30 cellular contexts compared by ENCODE assay signal in the genomic region with DNA sequence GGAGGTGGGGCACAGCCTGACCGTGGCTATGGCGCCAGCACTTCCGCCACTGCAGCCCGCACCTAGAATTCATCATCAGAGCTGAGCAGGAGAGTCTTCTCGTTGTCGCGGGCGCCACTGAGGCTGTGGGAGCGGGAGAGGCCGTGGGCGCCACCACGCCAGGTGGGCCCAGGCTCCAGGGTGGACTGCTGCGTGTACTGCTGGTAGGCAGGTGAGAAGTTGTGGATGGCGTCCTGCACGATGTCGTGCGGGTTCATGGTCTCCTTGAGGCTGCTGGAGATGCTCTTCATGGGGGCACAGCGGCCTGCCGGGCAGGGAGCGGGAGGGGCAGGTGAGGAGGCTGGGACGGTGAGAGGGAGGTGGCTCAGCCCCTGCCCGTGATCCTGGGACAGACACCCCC. TPM values are rescaled to one million over a fixed set of nuclear protein-coding genes. Genes with fewer than 3 reads are reported as not detected.
DNase-seq lines count a peak whose midpoint lies in the region; ATAC-seq and TF ChIP-seq lines count a peak whose summit lies in the region.
"Had no signal": no experiment of that assay in that cellular context is flagged by ENCODE, and none has a peak within 500 bp of the region (broad histone marks: within the 10 kb centered on the region; RNA-seq: fewer than 3 reads in every experiment).

No MANE protein-coding gene starts in this region.

- no peak for ATAC-seq in T-helper 17 cell
- ATAC-seq in gastroesophageal sphincter: no peak
- ATAC-seq in thoracic aorta (ENCODE audit: insufficient number of reproducible peaks, low FRiP score, low read depth): no peak
- no peak for ATAC-seq in HG03521 (IDR thresholded peaks at IDR 0.05; ENCODE audit: unreplicated experiment)
- no peak for ATAC-seq in HG03280 (IDR thresholded peaks at IDR 0.05; ENCODE audit: unreplicated experiment)
- ATAC-seq: activated CD4-positive, CD25-positive, alpha-beta regulatory T cell treated with anti-CD3 and anti-CD28 coated beads, Interleukin-2, amount 50 U/mL, for 24 hours; activated CD8-positive, alpha-beta T cell treated with anti-CD3 and anti-CD28 coated beads for 36 hours; CD8-positive, alpha-beta T cell; left lung; psoas muscle; SK-N-SH treated with all-trans-retinoic acid at 6 μM for 48 hours; upper lobe of right lung had no signal

- peaks cover 7 to 42% (median 33%) of the 10 kb centered on the region in 11 experiments; a peak in 20 of 22 replicates for H3K36me3 ChIP-seq in BLaER1 treated with 17β-estradiol and CSF1 and Interleukin-3, amounts not matched to agents 10 nM and 100 nM
- H3K36me3 ChIP-seq in gastroesophageal sphincter (peaks cover 0 to 67% of the 10 kb centered on the region in 2 donors), thoracic aorta (peaks cover 18% of the 10 kb centered on the region)

- peaks cover 0 to 21% (median 0%) of the 10 kb centered on the region in 11 experiments; a peak in 4 of 22 replicates for H4K20me1 ChIP-seq in BLaER1 treated with 17β-estradiol and CSF1 and Interleukin-3, amounts not matched to agents 10 nM and 100 nM

- 94% methylated on average over 3 of the region's 22 CpGs; no CpG with 5 or more reads in 1 of the 2 donors for WGBS in gastroesophageal sphincter (ENCODE audit: low coverage in 1 of 2), 2 donors

- no peaks in the 10 kb centered on the region for H3K9me3 ChIP-seq in BLaER1 treated with 17β-estradiol and CSF1 and Interleukin-3, amounts not matched to agents 10 nM and 100 nM (replicated peaks in 1 of 11)
- H3K9me3 ChIP-seq in T-helper 17 cell (ENCODE audit: control insufficient read depth, low read length, poor library complexity, severe bottlenecking) (no peaks in the 10 kb centered on the region), gastroesophageal sphincter (no peaks in the 10 kb centered on the region), thoracic aorta (no peaks in the 10 kb centered on the region)
- H3K9me3 ChIP-seq: left lung, psoas muscle, upper lobe of right lung had no signal

- H3K4me3 ChIP-seq in BLaER1 treated with 17β-estradiol and CSF1 and Interleukin-3, amounts not matched to agents 10 nM and 100 nM: no peak overlapping the region
- H3K4me3 ChIP-seq in gastroesophageal sphincter: no peak overlapping the region
- no peak overlapping the region for H3K4me3 ChIP-seq in thoracic aorta
- H3K4me3 ChIP-seq: left lung, PC-9, psoas muscle, upper lobe of right lung had no signal

- H3K4me1 ChIP-seq in BLaER1 treated with 17β-estradiol and CSF1 and Interleukin-3, amounts not matched to agents 10 nM and 100 nM: peaks cover 73 to 88% (median 80%) of the 10 kb centered on the region in 10 experiments
- H3K4me1 ChIP-seq in gastroesophageal sphincter (peaks cover 0 to 33% (median 24%) of the 10 kb centered on the region in 3 donors), thoracic aorta (ENCODE audit: control insufficient read depth in 1 of 2, low read depth in 2 of 2) (peaks cover 15 to 42% of the 10 kb centered on the region in 2 donors)

- H3K4me2 ChIP-seq in BLaER1 treated with 17β-estradiol and CSF1 and Interleukin-3, amounts not matched to agents 10 nM and 100 nM: peak overlapping the region; percentile 56 to 98 (median 82); a peak in 21 of 22 replicates
- H3K4me2 ChIP-seq: PC-9 had no signal

- TF ChIP-seq CTCF in gastroesophageal sphincter (IDR thresholded peaks at IDR 0.05) (no peak), thoracic aorta (IDR thresholded peaks at IDR 0.05) (no peak), mesothelial cell of epicardium (IDR thresholded peaks at IDR 0.05; ENCODE audit: unreplicated experiment) (no peak)

- no peaks in the 10 kb centered on the region for H3K27me3 Mint-ChIP-seq in T-helper 17 cell
- no peaks in the 10 kb centered on the region for H3K27me3 Mint-ChIP-seq in mesothelial cell of epicardium (ENCODE audit: low read depth)
- H3K27me3 Mint-ChIP-seq: activated CD8-positive, alpha-beta T cell treated with anti-CD3 and anti-CD28 coated beads for 36 hours; activated naive CD4-positive, alpha-beta T cell treated with anti-CD3 and anti-CD28 coated beads, Interleukin-2, amount 50 U/mL, for 24 hours had no signal

- H3K4me3 Mint-ChIP-seq in T-helper 17 cell (peak overlapping the region; percentile 57), mesothelial cell of epicardium (no peak overlapping the region)
- H3K4me3 Mint-ChIP-seq: activated CD8-positive, alpha-beta T cell treated with anti-CD3 and anti-CD28 coated beads for 36 hours; activated naive CD4-positive, alpha-beta T cell treated with anti-CD3 and anti-CD28 coated beads, Interleukin-2, amount 50 U/mL, for 24 hours; CD8-positive, alpha-beta T cell; H9 had no signal

- H3K27ac Mint-ChIP-seq in T-helper 17 cell (peak overlapping the region; percentile 95), mesothelial cell of epicardium (no peak overlapping the region)
- H3K27ac Mint-ChIP-seq: activated CD8-positive, alpha-beta T cell treated with anti-CD3 and anti-CD28 coated beads for 36 hours; activated naive CD4-positive, alpha-beta T cell treated with anti-CD3 and anti-CD28 coated beads, Interleukin-2, amount 50 U/mL, for 24 hours; activated T-helper 2 cell treated with anti-CD3 and anti-CD28 coated beads, Interferon-gamma antibody, Interleukin-2, Interleukin-4, amounts not matched to agents 10 μg/mL and 5 μg/mL and 100 μg/mL, durations not matched to agents 14 hours and 24 hours and 36 hours; CD8-positive, alpha-beta T cell had no signal

- no peaks in the 10 kb centered on the region for H3K27me3 ChIP-seq in BLaER1 treated with 17β-estradiol and CSF1 and Interleukin-3, amounts not matched to agents 10 nM and 100 nM
- no peaks in the 10 kb centered on the region for H3K27me3 ChIP-seq in gastroesophageal sphincter
- no peaks in the 10 kb centered on the region for H3K27me3 ChIP-seq in thoracic aorta (replicated peaks; ENCODE audit: insufficient read depth)
- H3K27me3 ChIP-seq: left lung, upper lobe of right lung had no signal

- H3K36me3 Mint-ChIP-seq in T-helper 17 cell (ENCODE audit: low read depth) (no peaks in the 10 kb centered on the region), mesothelial cell of epicardium (peaks cover 14% of the 10 kb centered on the region)

- TF ChIP-seq POLR2A in gastroesophageal sphincter (IDR thresholded peaks at IDR 0.05): no peak

- no peak for TF ChIP-seq EP300 in gastroesophageal sphincter (IDR thresholded peaks at IDR 0.05)

- H3K9me3 Mint-ChIP-seq in mesothelial cell of epicardium: no peaks in the 10 kb centered on the region
- H3K9me3 Mint-ChIP-seq: activated CD8-positive, alpha-beta T cell treated with anti-CD3 and anti-CD28 coated beads for 36 hours; activated naive CD4-positive, alpha-beta T cell treated with anti-CD3 and anti-CD28 coated beads, Interleukin-2, amount 50 U/mL, for 24 hours; activated T-helper 2 cell treated with anti-CD3 and anti-CD28 coated beads, Interferon-gamma antibody, Interleukin-2, Interleukin-4, amounts not matched to agents 10 μg/mL and 5 μg/mL and 100 μg/mL, durations not matched to agents 14 hours and 24 hours and 36 hours; CD8-positive, alpha-beta T cell; H9 had no signal

- peak overlapping the region in 7 of 11 experiments; percentile 5 to 78 (median 64); a peak in 8 of 22 replicates for H3K9ac ChIP-seq in BLaER1 treated with 17β-estradiol and CSF1 and Interleukin-3, amounts not matched to agents 10 nM and 100 nM

- no peak for DNase-seq in T-helper 17 cell
- no peak for DNase-seq in thoracic aorta (ENCODE audit: low spot score)
- DNase-seq in mesothelial cell of epicardium (ENCODE audit: low spot score in 2 of 2, unreplicated experiment in 2 of 2): no peak
- DNase-seq: activated CD8-positive, alpha-beta memory T cell treated with anti-CD3 and anti-CD28 coated beads, Interleukin-2, amount 50 U/mL, for 48 hours; activated CD8-positive, alpha-beta T cell treated with anti-CD3 and anti-CD28 coated beads for 36 hours; AML-193; anterior cingulate cortex; CD8-positive, alpha-beta T cell; cortex of kidney; left lung; MV-4-11; NCI-H1436; NCI-H2081 treated with DMSO at 0.1 percent for 48 hours; NCI-H2227 treated with DMSO at 0.1 percent for 48 hours; NCI-H526; psoas muscle; Right ventricle myocardium superior; stimulated activated CD4-positive, alpha-beta T cell treated with anti-CD3 and anti-CD28 coated beads, Interleukin-4, amount 100 ng/mL, for 1 hour; T-helper 2 cell; upper lobe of right lung had no signal

- peak overlapping the region in 3 of 11 experiments; percentile 7 to 93 (median 27); a peak in 3 of 22 replicates for H3K27ac ChIP-seq in BLaER1 treated with 17β-estradiol and CSF1 and Interleukin-3, amounts not matched to agents 10 nM and 100 nM
- H3K27ac ChIP-seq in gastroesophageal sphincter (peak overlapping the region in 3 of 4 donors; percentile 84 to 91 (median 89)), thoracic aorta (peak overlapping the region; percentile 34 to 95)
- H3K27ac ChIP-seq: psoas muscle had no signal

- H3K4me1 Mint-ChIP-seq in T-helper 17 cell (peaks cover 40% of the 10 kb centered on the region), mesothelial cell of epicardium (peaks cover 28% of the 10 kb centered on the region)

RNA-seq across cellular contexts. Expression of gene MAFF, which starts 19.6 kb away (rescaled TPM):
- total RNA-seq in T-helper 17 cell: 10 to 100 TPM; 44.4 to 80.2 TPM
- 10 to 100 TPM; 21.2 to 93.7 (median 51.2) TPM for total RNA-seq in gastroesophageal sphincter
- 100 to 1,000 TPM in 1 of 2 donors, 10 to 100 TPM in 1; 97.6 to 111 TPM for total RNA-seq in thoracic aorta
- total RNA-seq in mesothelial cell of epicardium: 33.4 to 35.3 TPM (median 34.1 TPM) in 3 replicates

RNA-seq across cellular contexts. Expression of gene PLA2G6, which starts 39.8 kb away (rescaled TPM):
- 10 to 100 TPM; 72.2 to 91.4 TPM for total RNA-seq in T-helper 17 cell
- 10 to 100 TPM in 3 of 4 donors, 1 to 10 TPM in 1; 4.4 to 30.5 (median 22.0) TPM for total RNA-seq in gastroesophageal sphincter
- total RNA-seq in thoracic aorta: 10 to 100 TPM; 27.4 to 50.4 TPM
- 88.2 to 91.9 TPM (median 88.6 TPM) in 3 replicates for total RNA-seq in mesothelial cell of epicardium

RNA-seq across cellular contexts. Expression of gene TMEM184B, which starts 51.4 kb away (rescaled TPM):
- total RNA-seq in T-helper 17 cell (10 to 100 TPM; 53.3 TPM), gastroesophageal sphincter (100 to 1,000 TPM in 1 of 4 donors, 10 to 100 TPM in 3; 52.0 to 108 (median 64.9) TPM), thoracic aorta (100 to 1,000 TPM; 134 to 254 TPM), mesothelial cell of epicardium (61.4 to 64.0 TPM (median 62.8 TPM) in 3 replicates)
